In the genomic region with DNA sequence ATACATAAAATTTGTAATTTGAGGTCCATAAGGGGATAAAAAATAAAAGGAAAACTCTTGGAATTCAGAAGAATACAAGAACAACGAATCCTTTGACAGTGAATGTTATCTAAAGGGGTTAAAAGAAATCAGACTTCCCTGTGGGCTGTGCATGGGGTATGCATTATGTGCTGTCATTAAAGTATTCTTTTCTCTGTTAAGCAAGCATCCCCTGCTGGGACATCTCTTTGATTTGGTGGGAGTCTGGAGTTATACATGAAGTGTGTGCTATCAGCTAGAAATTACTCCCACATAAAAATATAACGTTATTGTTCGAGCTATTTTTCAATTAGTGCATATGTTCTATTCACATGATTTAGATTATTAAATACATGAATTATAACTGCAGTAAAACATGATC, we compare ENCODE assay signal across 31 cellular contexts.
"Had no signal": no experiment of that assay in that cellular context is flagged by ENCODE, and none has a peak within 500 bp of the region (broad histone marks: within the 10 kb centered on the region; RNA-seq: fewer than 3 reads in every experiment).

No MANE protein-coding gene starts in this region.

- H3K9me3 Mint-ChIP-seq: activated naive CD4-positive, alpha-beta T cell treated with anti-CD3 and anti-CD28 coated beads for 36 hours; activated naive CD8-positive, alpha-beta T cell treated with anti-CD3 and anti-CD28 coated beads for 36 hours; activated T-helper 1 cell treated with anti-CD3 and anti-CD28 coated beads, Interleukin-12 subunit alpha, Interleukin-12 subunit beta, Interleukin-2, Interleukin-4 antibody, amounts not matched to agents 30 ng/mL and 10 ng/mL and 1 ng/mL, durations not matched to agents 14 hours and 24 hours and 36 hours; neural crest cell had no signal

- H3K4me1 ChIP-seq: adrenal gland, foreskin keratinocyte, right atrium auricular region had no signal

- H3K27me3 ChIP-seq: adrenal gland, esophagus muscularis mucosa, foreskin keratinocyte, right atrium auricular region, tibial nerve had no signal

- H3K9me3 ChIP-seq: adrenal gland, esophagus muscularis mucosa, heart left ventricle, right atrium auricular region, tibial nerve had no signal

- H3K4me3 Mint-ChIP-seq: activated naive CD4-positive, alpha-beta T cell treated with anti-CD3 and anti-CD28 coated beads for 36 hours; activated naive CD8-positive, alpha-beta T cell treated with anti-CD3 and anti-CD28 coated beads for 36 hours; activated T-helper 1 cell treated with anti-CD3 and anti-CD28 coated beads, Interleukin-12 subunit alpha, Interleukin-12 subunit beta, Interleukin-2, Interleukin-4 antibody, amounts not matched to agents 30 ng/mL and 10 ng/mL and 1 ng/mL, durations not matched to agents 14 hours and 24 hours and 36 hours; immature natural killer cell; naive B cell; neural crest cell had no signal

- ATAC-seq: activated CD4-positive, CD25-positive, alpha-beta regulatory T cell treated with anti-CD3 and anti-CD28 coated beads, Interleukin-2, amount 50 U/mL, for 24 hours; foreskin keratinocyte; heart left ventricle had no signal

- H3K4me3 ChIP-seq: adrenal gland, esophagus muscularis mucosa, heart left ventricle, right atrium auricular region, smooth muscle cell, tibial nerve had no signal

- H3K36me3 ChIP-seq: adrenal gland, esophagus muscularis mucosa, heart left ventricle, right atrium auricular region, tibial nerve, WERI-Rb-1 had no signal

- H3K27me3 Mint-ChIP-seq: activated naive CD8-positive, alpha-beta T cell treated with anti-CD3 and anti-CD28 coated beads for 36 hours; naive B cell had no signal

- H3K27ac ChIP-seq: adrenal gland, esophagus muscularis mucosa, foreskin keratinocyte, heart left ventricle, right atrium auricular region, tibial nerve, WERI-Rb-1 had no signal

- H3K27ac Mint-ChIP-seq: activated naive CD4-positive, alpha-beta T cell treated with anti-CD3 and anti-CD28 coated beads for 36 hours; activated naive CD8-positive, alpha-beta T cell treated with anti-CD3 and anti-CD28 coated beads for 36 hours; activated T-helper 1 cell treated with anti-CD3 and anti-CD28 coated beads, Interleukin-12 subunit alpha, Interleukin-12 subunit beta, Interleukin-2, Interleukin-4 antibody, amounts not matched to agents 30 ng/mL and 10 ng/mL and 1 ng/mL, durations not matched to agents 14 hours and 24 hours and 36 hours; immature natural killer cell; naive B cell had no signal

- H3K36me3 Mint-ChIP-seq: activated naive CD8-positive, alpha-beta T cell treated with anti-CD3 and anti-CD28 coated beads for 36 hours; immature natural killer cell; naive B cell had no signal

- DNase-seq: activated CD4-positive, alpha-beta T cell treated with anti-CD3 and anti-CD28 coated beads for 48 hours; activated CD4-positive, alpha-beta T cell treated with anti-CD3 and anti-CD28 coated beads, Interleukin-2, amount 50 U/mL, for 48 hours; activated CD8-positive, alpha-beta memory T cell treated with anti-CD3 and anti-CD28 coated beads, Interleukin-2, amount 50 U/mL, for 4 hours; activated effector memory CD4-positive, alpha-beta T cell treated with anti-CD3 and anti-CD28 coated beads, Interleukin-2, amount 50 U/mL, for 16 hours; activated naive CD4-positive, alpha-beta T cell treated with anti-CD3 and anti-CD28 coated beads for 36 hours; activated naive CD8-positive, alpha-beta T cell treated with anti-CD3 and anti-CD28 coated beads for 36 hours; activated T-cell treated with anti-CD3 and anti-CD28 coated beads, Interleukin-2, amount 50 U/mL, for 1 hour; adrenal gland; aorta; caudate nucleus; cortex of kidney; foreskin keratinocyte; heart left ventricle; hypothalamus; immature natural killer cell; kidney; left colon; mammary epithelial cell; naive B cell; occipital lobe; stimulated activated CD4-positive, alpha-beta T cell treated with anti-CD3 and anti-CD28 coated beads, Interleukin-15, amount 100 ng/mL, for 24 hours; stimulated activated naive CD4-positive, alpha-beta T cell treated with Interleukin-2 at 50 U/mL for 16 hours; T1000; WERI-Rb-1 had no signal

- H3K4me1 Mint-ChIP-seq: activated naive CD8-positive, alpha-beta T cell treated with anti-CD3 and anti-CD28 coated beads for 36 hours; immature natural killer cell; naive B cell had no signal
